In genomic region chr18:59795882-59796281, GRCh38 we compare ENCODE assay signal across 32 cellular contexts.
"Had no signal": no experiment of that assay in that cellular context is flagged by ENCODE, and none has a peak within 500 bp of the region (broad histone marks: within the 10 kb centered on the region; RNA-seq: fewer than 3 reads in every experiment).

No MANE protein-coding gene starts in this region.

- H3K4me1 ChIP-seq: ascending aorta had no signal

- H3K27me3 ChIP-seq: ascending aorta, cardiac muscle cell had no signal

- FAIRE-seq: bronchial epithelial cell, TTC549 had no signal

- H3K4me3 ChIP-seq: ascending aorta, cardiac muscle cell had no signal

- ATAC-seq: activated CD4-positive, alpha-beta T cell treated with anti-CD3 and anti-CD28 coated beads for 36 hours; activated CD4-positive, CD25-positive, alpha-beta regulatory T cell treated with anti-CD3 and anti-CD28 coated beads, Interleukin-2, amount 50 U/mL, for 24 hours; activated CD8-positive, alpha-beta memory T cell treated with anti-CD3 and anti-CD28 coated beads, Interleukin-2, amount 10 ng/mL, durations not matched to agents 7 days and 5 days; activated CD8-positive, alpha-beta T cell treated with anti-CD3 and anti-CD28 coated beads, Interleukin-2, amount 10 ng/mL, durations not matched to agents 7 days and 5 days; activated naive CD8-positive, alpha-beta T cell treated with anti-CD3 and anti-CD28 coated beads, Interleukin-2, amount 50 U/mL, for 24 hours; WTC11 had no signal

- H3K27ac ChIP-seq: ascending aorta, cardiac muscle cell, WERI-Rb-1 had no signal

- H3K9me3 ChIP-seq: ascending aorta had no signal

- H3K36me3 ChIP-seq: ascending aorta, cardiac muscle cell, WERI-Rb-1 had no signal

- DNase-seq: activated CD4-positive, alpha-beta memory T cell treated with anti-CD3 and anti-CD28 coated beads, Interleukin-2, amount 10 ng/mL, durations not matched to agents 7 days and 5 days; activated CD4-positive, alpha-beta T cell treated with anti-CD3 and anti-CD28 coated beads for 1 hour; activated CD4-positive, alpha-beta T cell treated with anti-CD3 and anti-CD28 coated beads for 36 hours; activated CD4-positive, alpha-beta T cell treated with anti-CD3 and anti-CD28 coated beads for 48 hours; activated CD4-positive, alpha-beta T cell treated with anti-CD3 and anti-CD28 coated beads, Interleukin-2, amount 50 U/mL, for 48 hours; activated CD4-positive, CD25-positive, alpha-beta regulatory T cell; activated CD8-positive, alpha-beta memory T cell treated with anti-CD3 and anti-CD28 coated beads for 24 hours; activated CD8-positive, alpha-beta memory T cell treated with anti-CD3 and anti-CD28 coated beads, Interleukin-2, amount 10 ng/mL, durations not matched to agents 7 days and 5 days; activated CD8-positive, alpha-beta memory T cell treated with anti-CD3 and anti-CD28 coated beads, Interleukin-2, amount 50 U/mL, for 48 hours; activated CD8-positive, alpha-beta T cell treated with anti-CD3 and anti-CD28 coated beads, Interleukin-2, amount 10 ng/mL, durations not matched to agents 7 days and 5 days; activated effector memory CD4-positive, alpha-beta T cell treated with Interleukin-2 at 50 U/mL for 16 hours; activated gamma-delta T cell; activated naive CD4-positive, alpha-beta T cell treated with anti-CD3 and anti-CD28 coated beads, Interleukin-2, amount 10 ng/mL, durations not matched to agents 7 days and 5 days; activated naive CD4-positive, alpha-beta T cell treated with Interleukin-2 at 50 U/mL for 16 hours; activated naive CD8-positive, alpha-beta T cell treated with anti-CD3 and anti-CD28 coated beads, Interleukin-2, amount 10 ng/mL, durations not matched to agents 7 days and 5 days; activated naive CD8-positive, alpha-beta T cell treated with anti-CD3 and anti-CD28 coated beads, Interleukin-2, amount 50 U/mL, for 24 hours; activated T-cell treated with anti-CD3 and anti-CD28 coated beads, Interleukin-2, amount 50 U/mL, for 24 hours; activated T-cell treated with anti-CD3 and anti-CD28 coated beads, Interleukin-2, amount 50 U/mL, for 48 hours; amygdala; anterior cingulate cortex; caudate nucleus; cerebellar nuclear complex; T-helper 1 cell; T-helper 2 cell; T-helper 9 cell; WERI-Rb-1 had no signal
